ENCODE assay signal across 16 cellular contexts in genomic region chr15:58213587-58214360, GRCh38.
DNase-seq lines count a peak whose midpoint lies in the region; ATAC-seq and TF ChIP-seq lines count a peak whose summit lies in the region.
"Had no signal": no experiment of that assay in that cellular context is flagged by ENCODE, and none has a peak within 500 bp of the region (broad histone marks: within the 10 kb centered on the region; RNA-seq: fewer than 3 reads in every experiment).

No MANE protein-coding gene starts in this region.

- no TSS peak for BruUV-seq in OCI-LY7 (replicated peaks; lab: Mats Ljungman, UMichigan)

- H3K4me1 ChIP-seq in GM23248 (ENCODE audit: insufficient read depth) (peaks cover 31% of the 10 kb centered on the region), skeletal muscle satellite cell (ENCODE audit: control insufficient read depth, insufficient read depth, low read length) (peaks cover 24% of the 10 kb centered on the region), OCI-LY7 (ENCODE audit: insufficient read depth, low read length, poor library complexity, severe bottlenecking) (no peaks in the 10 kb centered on the region)
- H3K4me1 ChIP-seq: pancreas, SJSA1 had no signal

- peak; percentile 47 for ATAC-seq in left ventricle myocardium superior
- ATAC-seq in GM21367 (IDR thresholded peaks at IDR 0.05; ENCODE audit: unreplicated experiment) = no peak

- H3K27me3 ChIP-seq in GM23248 (replicated peaks; ENCODE audit: insufficient read depth) (no peaks in the 10 kb centered on the region), skeletal muscle satellite cell (ENCODE audit: control insufficient read depth, insufficient read depth, low read length) (no peaks in the 10 kb centered on the region)
- H3K27me3 ChIP-seq: MG63, pancreas, SJSA1 had no signal

- H3K4me3 ChIP-seq in GM23248 (no peak overlapping the region), cardiac fibroblast (replicated peaks in 1 of 2; ENCODE audit: low read depth in 2 of 2, low read length in 2 of 2) (no peak overlapping the region), skeletal muscle satellite cell (ENCODE audit: low read length) (no peak overlapping the region), OCI-LY7 (ENCODE audit: low read depth, low read length, poor library complexity, severe bottlenecking) (no peak overlapping the region)
- H3K4me3 ChIP-seq: GM12878, MG63, pancreas, SJSA1, skin epidermis had no signal

- 0 out of 2 replicates have a peak overlapping the region, but pooled peaks have one; percentile 22 for H2AFZ ChIP-seq in GM23248
- H2AFZ ChIP-seq in OCI-LY7 (ENCODE audit: low read length) = no peak overlapping the region

- intact Hi-C loops in left ventricle myocardium superior (cut with micrococcal nuclease) (no loop called here), OCI-LY7 (cut with micrococcal nuclease; ENCODE audit: unreplicated experiment) (loop anchor here (5.0 kb wide), 1 partner anchor 549 kb away; no protein-coding TSS in a partner anchor)

- POLR2A ChIA-PET in OCI-LY7 (lab: Charles Lee) = interaction anchor here (0.7 kb wide), 2 partner anchors 10 to 1283 kb away, joined by 5 to 7 read pairs; no protein-coding TSS in a partner anchor

- in situ Hi-C loops in GM23248 (cut with MboI) = no loop called here

- CTCF ChIA-PET in OCI-LY7 (lab: Charles Lee; ENCODE audit: unreplicated experiment) = no interaction called here

- peak overlapping the region; percentile 57 for H3K4me2 ChIP-seq in GM23248 (ENCODE audit: unreplicated experiment)
- peak overlapping the region; percentile 20 for H3K4me2 ChIP-seq in skeletal muscle satellite cell (ENCODE audit: low read length)
- no peak overlapping the region for H3K4me2 ChIP-seq in OCI-LY7 (ENCODE audit: low read length)

- H3K79me2 ChIP-seq in GM23248 (ENCODE audit: insufficient read depth) (no peaks in the 10 kb centered on the region), OCI-LY7 (ENCODE audit: insufficient read depth, low read depth, low read length) (no peaks in the 10 kb centered on the region)

- no peaks in the 10 kb centered on the region for H3K9me2 ChIP-seq in GM23248 (ENCODE audit: insufficient read depth)
- H3K9me2 ChIP-seq in OCI-LY7 (ENCODE audit: insufficient read depth, low read length) = no peaks in the 10 kb centered on the region

- no peaks in the 10 kb centered on the region for H3K36me3 ChIP-seq in GM23248 (ENCODE audit: low read depth)
- no peaks in the 10 kb centered on the region for H3K36me3 ChIP-seq in skeletal muscle satellite cell (ENCODE audit: insufficient read depth, low read length)
- H3K36me3 ChIP-seq in OCI-LY7 (ENCODE audit: insufficient read depth, low read length) = no peaks in the 10 kb centered on the region
- H3K36me3 ChIP-seq: MG63, pancreas, SJSA1 had no signal

- no peak for TF ChIP-seq CTCF in cardiac fibroblast (IDR thresholded peaks at IDR 0.05; ENCODE audit: low read depth, low read length)
- TF ChIP-seq CTCF in OCI-LY7 (conservative IDR thresholded peaks at IDR 0.05; ENCODE audit: low read length) = no peak

- DNase-seq in GM23248 = peak; percentile 74
- peak; percentile 69 to 79 for DNase-seq in cardiac fibroblast (ENCODE audit: low read depth in 2 of 2)
- no peak for DNase-seq in left ventricle myocardium superior
- DNase-seq in OCI-LY7 (ENCODE audit: low spot score) = no peak
- no peak for DNase-seq in DMS114 treated with DMSO at 0.1 percent for 48 hours (lab: John Stamatoyannopoulos, UW; ENCODE audit: unreplicated experiment)
- DNase-seq: activated T-cell treated with anti-CD3 and anti-CD28 coated beads, Interleukin-2, amount 50 U/mL, for 48 hours; GDM1; MG63; stimulated activated CD4-positive, alpha-beta T cell treated with anti-CD3 and anti-CD28 coated beads, Interleukin-2, amount 100 ng/mL, for 48 hours had no signal

- WGBS in GM23248 (ENCODE audit: low coverage in 1 of 2, low lambda C conversion rate in 2 of 2, missing lambda C conversion rate in 2 of 2), 2 experiments = 8 to 13% methylated on average over 5 of the region's 5 CpGs

- no peaks in the 10 kb centered on the region for H4K20me1 ChIP-seq in GM23248 (ENCODE audit: insufficient read depth)
- H4K20me1 ChIP-seq in OCI-LY7 (ENCODE audit: insufficient read depth, low read length) = no peaks in the 10 kb centered on the region

- no peaks in the 10 kb centered on the region for H3K9me3 ChIP-seq in GM23248 (ENCODE audit: low read depth)
- H3K9me3 ChIP-seq in skeletal muscle satellite cell (replicated peaks; ENCODE audit: low read length) = no peaks in the 10 kb centered on the region
- H3K9me3 ChIP-seq in OCI-LY7 (ENCODE audit: low read length) = no peaks in the 10 kb centered on the region
- H3K9me3 ChIP-seq: MG63, pancreas, SJSA1 had no signal

- no peak overlapping the region for H3K9ac ChIP-seq in GM23248
- no peak overlapping the region for H3K9ac ChIP-seq in skeletal muscle satellite cell (ENCODE audit: low read depth, low read length)

- H3F3A ChIP-seq in GM23248 (ENCODE audit: insufficient read depth) = peaks cover 17% of the 10 kb centered on the region

- H3K27ac ChIP-seq in GM23248 = peak overlapping the region; percentile 37
- H3K27ac ChIP-seq in OCI-LY7 (ENCODE audit: low read depth, low read length, poor library complexity, severe bottlenecking) = no peak overlapping the region
- H3K27ac ChIP-seq: C4-2B, pancreas, SJSA1 had no signal

Comparison
In these comparisons a context has a peak if more than half of its experiments do, and no peak if none do; other contexts are left out.
1. DNase-seq: peak in GM23248 (single experiment) and cardiac fibroblast (2 of 2); none in left ventricle myocardium superior (single experiment), OCI-LY7 (single experiment) and DMS114 treated with DMSO at 0.1 percent for 48 hours (single experiment).